1 cellular context compared by ENCODE assay signal in the genomic region with DNA sequence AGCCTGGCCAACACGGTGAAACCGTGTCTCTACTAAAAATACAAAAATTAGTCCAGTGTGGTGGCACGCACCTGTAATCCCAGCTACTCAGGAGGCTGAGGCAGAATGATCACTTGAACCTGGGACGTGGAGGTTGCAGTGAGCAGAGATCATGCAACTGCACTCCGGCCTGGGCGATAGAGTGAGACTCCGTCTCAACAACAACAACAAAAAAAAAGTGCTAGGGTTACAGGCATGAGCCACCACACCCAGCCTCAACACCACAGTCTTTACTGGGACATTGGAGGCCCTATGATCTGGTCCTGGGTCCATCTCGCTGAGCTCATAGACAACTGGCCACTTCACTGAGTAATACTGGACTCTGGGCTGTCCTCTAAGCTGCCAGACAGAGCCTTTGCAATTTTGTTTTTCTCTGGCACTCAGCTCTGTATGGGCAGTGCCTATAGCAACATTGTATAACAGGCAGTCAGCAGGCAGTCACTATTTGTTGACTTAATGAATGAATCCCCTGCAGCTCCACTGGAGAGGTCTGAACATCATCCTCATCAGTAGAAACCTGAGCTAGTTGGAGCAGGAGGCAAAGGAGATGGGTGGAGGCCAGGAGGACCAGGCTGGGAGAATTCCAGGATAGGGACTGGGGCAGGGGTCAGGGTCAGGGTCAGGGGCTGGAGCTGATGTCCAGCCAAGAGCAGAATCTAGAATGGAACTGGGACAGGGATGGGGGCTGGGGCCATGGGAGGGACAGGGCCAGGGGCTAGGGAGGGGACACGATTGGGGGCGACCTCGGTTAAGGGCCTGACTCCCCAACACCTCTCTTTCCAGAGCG.
TF ChIP-seq lines count a peak whose summit lies in the region.

No MANE protein-coding gene starts in this region.

TF ChIP-seq in HCT116, 20 proteins besides CTCF, POLR2A, EP300 and RAD21 (continued from another document):
- TF ChIP-seq REST (IDR thresholded peaks at IDR 0.05; ENCODE audit: low read depth) (no peak), ELF1 (IDR thresholded peaks at IDR 0.05; ENCODE audit: borderline replicate concordance, low read depth) (no peak)
